In the genomic region with DNA sequence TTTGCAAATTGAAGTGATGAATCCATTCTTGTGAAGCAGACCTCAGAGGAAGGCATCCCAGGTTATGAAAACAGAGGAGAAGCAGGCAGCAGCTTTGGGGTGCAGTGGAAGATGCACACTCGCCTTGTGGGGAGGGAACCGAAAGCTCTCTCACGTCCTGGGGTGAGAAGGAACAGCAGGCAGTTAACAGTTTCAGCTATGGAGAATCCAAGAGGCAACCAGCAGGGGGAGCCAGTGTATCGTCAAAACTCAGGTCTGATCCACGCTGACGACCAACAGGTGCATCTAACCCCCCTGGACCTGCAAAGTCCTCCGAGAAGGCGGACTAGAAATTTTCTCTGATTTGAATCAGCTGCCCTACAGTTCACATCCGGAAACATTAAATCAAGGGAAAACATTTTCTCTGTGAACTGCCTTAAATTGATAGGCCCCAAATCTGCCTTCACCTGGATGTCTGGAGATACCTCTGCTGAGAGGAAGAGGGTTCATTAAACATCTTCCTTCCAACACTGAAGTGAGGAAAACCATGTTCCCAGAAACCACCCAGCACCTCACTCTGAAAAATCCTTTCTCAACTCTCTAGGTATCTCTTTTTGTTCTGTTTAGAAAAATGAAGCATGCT, we compare ENCODE assay signal across 8 cellular contexts.
A peak's percentile ranks its signal among the peaks of the same experiment; 100 is the strongest.
DNase-seq lines count a peak whose midpoint lies in the region; ATAC-seq and TF ChIP-seq lines count a peak whose summit lies in the region.

No MANE protein-coding gene starts in this region.

- H3K9me3 Mint-ChIP-seq in Calu3 (ENCODE audit: low read depth, unreplicated experiment): no peaks in the 10 kb centered on the region

- H3K9ac ChIP-seq in fibroblast of lung (ENCODE audit: insufficient read depth, low read length) (no peak overlapping the region), neural cell (ENCODE audit: low read length) (peak overlapping the region; percentile 50)

- DNase-seq in Calu3 (peak; percentile 83), NOMO-1 treated with dmso at 0.1 percent for 144 hours (lab: John Stamatoyannopoulos, UW; ENCODE audit: unreplicated experiment) (peak; percentile 42), activated T-cell treated with anti-CD3 and anti-CD28 coated beads for 4 hours (peak; percentile 34), fibroblast of lung (ENCODE audit: low read depth in 2 of 2) (peak; percentile 44 to 64), thyroid gland (peak; percentile 78 to 81)

- TF ChIP-seq CTCF in Calu3 (IDR thresholded peaks at IDR 0.05; ENCODE audit: unreplicated experiment) (peak; percentile 82), fibroblast of lung (conservative IDR thresholded peaks at IDR 0.05 in 1 of 2, IDR thresholded peaks at IDR 0.05 in 1 of 2; ENCODE audit: low read depth in 1 of 2, low read length in 2 of 2) (peak; percentile 76 to 78), neural cell (IDR thresholded peaks at IDR 0.05; ENCODE audit: poor library complexity, severe bottlenecking) (peak; percentile 68), thyroid gland (IDR thresholded peaks at IDR 0.05) (peak; percentile 16 to 91 (median 74))

- no peaks in the 10 kb centered on the region for H3K9me2 ChIP-seq in neural cell (ENCODE audit: insufficient read depth, low read length)

- peaks cover 6% of the 10 kb centered on the region for H3F3A ChIP-seq in neural cell (ENCODE audit: insufficient read depth, low read length, poor library complexity, severe bottlenecking)

- H3K27ac Mint-ChIP-seq in Calu3 (ENCODE audit: unreplicated experiment): no peak overlapping the region

- H3K79me2 ChIP-seq in fibroblast of lung (ENCODE audit: control insufficient read depth, insufficient read depth, low read length) (no peaks in the 10 kb centered on the region), neural cell (replicated peaks; ENCODE audit: insufficient read depth, low read length) (no peaks in the 10 kb centered on the region)

- BruUV-seq in Calu3 (replicated peaks; lab: Mats Ljungman, UMichigan): no TSS peak

- H3K36me3 ChIP-seq in fibroblast of lung (ENCODE audit: control insufficient read depth, insufficient read depth, low read length): no peaks in the 10 kb centered on the region
- H3K36me3 ChIP-seq in neural cell (ENCODE audit: insufficient read depth, low read length): no peaks in the 10 kb centered on the region
- H3K36me3 ChIP-seq in thyroid gland: no peaks in the 10 kb centered on the region

- H3K27me3 Mint-ChIP-seq in Calu3 (ENCODE audit: unreplicated experiment): peaks cover 25% of the 10 kb centered on the region

- no peaks in the 10 kb centered on the region for H3K9me3 ChIP-seq in fibroblast of lung (ENCODE audit: control insufficient read depth, insufficient read depth, low read depth, low read length)
- H3K9me3 ChIP-seq in neural cell (ENCODE audit: low read length): no peaks in the 10 kb centered on the region
- no peaks in the 10 kb centered on the region for H3K9me3 ChIP-seq in thyroid gland

- H3K4me3 Mint-ChIP-seq in Calu3 (ENCODE audit: low read depth, unreplicated experiment): no peak overlapping the region

- no peak for TF ChIP-seq POLR2A in thyroid gland (IDR thresholded peaks at IDR 0.05)

- CTCF ChIA-PET in Calu3 (lab: Charles Lee): interaction anchor here (0.7 to 1.7 kb wide), 8 partner anchors 90 to 265 kb away, joined by 3 to 10 read pairs (median 3); no protein-coding TSS in a partner anchor

- intact Hi-C loops in Calu3 (cut with micrococcal nuclease; ENCODE audit: unreplicated experiment): loop anchor here (1.0 to 5.0 kb wide), 2 partner anchors 49 to 115 kb away; no protein-coding TSS in a partner anchor
- intact Hi-C loops in thyroid gland (cut with DNase I): loop anchor here (5.0 kb wide), 2 partner anchors 49 to 114 kb away; no protein-coding TSS in a partner anchor

- no peak for TF ChIP-seq EP300 in neural cell (conservative IDR thresholded peaks at IDR 0.05; ENCODE audit: poor library complexity, severe bottlenecking)

- WGBS in thyroid gland, 2 donors: 10 to 11% methylated on average over 9 of the region's 9 CpGs

- H3K36me3 Mint-ChIP-seq in Calu3 (ENCODE audit: insufficient read depth, unreplicated experiment): no peaks in the 10 kb centered on the region

- peak; percentile 64 for TF ChIP-seq RAD21 in neural cell (conservative IDR thresholded peaks at IDR 0.05)

- H3K27me3 ChIP-seq in fibroblast of lung (ENCODE audit: control insufficient read depth, insufficient read depth, low read length) (peaks cover 2% of the 10 kb centered on the region), neural cell (ENCODE audit: insufficient read depth, low read depth, low read length) (no peaks in the 10 kb centered on the region), thyroid gland (no peaks in the 10 kb centered on the region)

- H3K4me3 ChIP-seq in fibroblast of lung (replicated peaks in 1 of 4; ENCODE audit: control extremely low read depth in 1 of 4, insufficient read depth in 1 of 4, low read depth in 3 of 4, low read length in 4 of 4): peak overlapping the region in 1 of 4 experiments; percentile 23
- no peak overlapping the region for H3K4me3 ChIP-seq in neural cell (ENCODE audit: low read length)
- H3K4me3 ChIP-seq in thyroid gland (replicated peaks in 1 of 3): no peak overlapping the region

- no peaks in the 10 kb centered on the region for H4K20me1 ChIP-seq in fibroblast of lung (ENCODE audit: control insufficient read depth, extremely low read depth, insufficient read depth, low read length)
- no peaks in the 10 kb centered on the region for H4K20me1 ChIP-seq in neural cell (ENCODE audit: insufficient read depth)

- H2AFZ ChIP-seq in fibroblast of lung (ENCODE audit: low read length) (no peak overlapping the region), neural cell (ENCODE audit: low read depth, low read length) (no peak overlapping the region)

- H3K4me2 ChIP-seq in fibroblast of lung (ENCODE audit: extremely low read depth, insufficient read depth, low read length) (peak overlapping the region; percentile 68), neural cell (ENCODE audit: low read length) (peak overlapping the region; percentile 61)

- ATAC-seq in GM19467 (IDR thresholded peaks at IDR 0.05; ENCODE audit: unreplicated experiment) (peak; percentile 94), HG03469 (IDR thresholded peaks at IDR 0.05; ENCODE audit: unreplicated experiment) (peak; percentile 91)

- H3K4me1 Mint-ChIP-seq in Calu3 (ENCODE audit: low read depth, unreplicated experiment): peaks cover 19% of the 10 kb centered on the region

- no peaks in the 10 kb centered on the region for H3K4me1 ChIP-seq in fibroblast of lung (ENCODE audit: control insufficient read depth, extremely low read depth, insufficient read depth, low read length)
- H3K4me1 ChIP-seq in thyroid gland: no peaks in the 10 kb centered on the region

- no peak overlapping the region for H3K27ac ChIP-seq in fibroblast of lung (ENCODE audit: insufficient read depth, low read length)
- peak overlapping the region; percentile 74 for H3K27ac ChIP-seq in neural cell (ENCODE audit: low read length)
- H3K27ac ChIP-seq in thyroid gland: no peak overlapping the region

TF ChIP-seq in neural cell, 6 proteins besides CTCF, POLR2A, EP300 and RAD21:
- TF ChIP-seq EZH2 (IDR thresholded peaks at IDR 0.05; ENCODE audit: borderline replicate concordance, insufficient read depth, low read length, poor library complexity, severe bottlenecking): no peak
- TF ChIP-seq SMC3 (conservative IDR thresholded peaks at IDR 0.05; ENCODE audit: poor library complexity): peak; percentile 60
